Comparison of ENCODE assay signal across 14 cellular contexts in genomic region chr12:93707836-93708235, GRCh38. TPM values are rescaled to one million over a fixed set of nuclear protein-coding genes. Genes with fewer than 3 reads are reported as not detected.
DNase-seq lines count a peak whose midpoint lies in the region; TF ChIP-seq lines count a peak whose summit lies in the region.
"Had no signal": no experiment of that assay in that cellular context is flagged by ENCODE, and none has a peak within 500 bp of the region (broad histone marks: within the 10 kb centered on the region; RNA-seq: fewer than 3 reads in every experiment).

No MANE protein-coding gene starts in this region.

- H3K36me3 ChIP-seq in brain microvascular endothelial cell (replicated peaks) (no peaks in the 10 kb centered on the region), osteoblast (ENCODE audit: insufficient read depth, low read length) (no peaks in the 10 kb centered on the region), A673 (ENCODE audit: insufficient read depth, low read length, poor library complexity, severe bottlenecking) (no peaks in the 10 kb centered on the region)
- H3K36me3 ChIP-seq: SJSA1 had no signal

- TF ChIP-seq CTCF in brain microvascular endothelial cell (IDR thresholded peaks at IDR 0.05; ENCODE audit: low read depth, low read length, missing control alignments), result no peak
- TF ChIP-seq CTCF in osteoblast (IDR thresholded peaks at IDR 0.05; ENCODE audit: extremely low read depth, low read depth, low read length), result no peak
- TF ChIP-seq CTCF in A673 (conservative IDR thresholded peaks at IDR 0.05; ENCODE audit: low read depth, low read length), result no peak

- in situ Hi-C loops in brain microvascular endothelial cell (cut with HindIII; ENCODE audit: low pct_ligation_motif_present, low sequenced_read_pairs), result no loop called here

- BruUV-seq in A673 (replicated peaks; lab: Mats Ljungman, UMichigan), result no TSS peak

- no peak overlapping the region for H3K4me2 ChIP-seq in osteoblast (ENCODE audit: insufficient read depth, low read length)

- no peak overlapping the region for H3K27ac ChIP-seq in brain microvascular endothelial cell
- peak overlapping the region; percentile 60 for H3K27ac ChIP-seq in osteoblast (ENCODE audit: low read depth, low read length)
- H3K27ac ChIP-seq in caudate nucleus (ENCODE audit: low read depth, low read length), result no peak overlapping the region
- H3K27ac ChIP-seq in A673 (ENCODE audit: low read depth, low read length, poor library complexity, severe bottlenecking), result no peak overlapping the region
- H3K27ac ChIP-seq: C4-2B, SJSA1 had no signal

- CTCF ChIA-PET in A673 (lab: Charles Lee), result no interaction called here

- no peak overlapping the region for H2AFZ ChIP-seq in osteoblast (ENCODE audit: low read length)

- H4K20me1 ChIP-seq in osteoblast (ENCODE audit: insufficient read depth, low read length), result no peaks in the 10 kb centered on the region

- H3K4me3 ChIP-seq in brain microvascular endothelial cell (ENCODE audit: low read depth, low read length), result no peak overlapping the region
- H3K4me3 ChIP-seq in osteoblast (ENCODE audit: insufficient read depth, low read length), result no peak overlapping the region
- no peak overlapping the region for H3K4me3 ChIP-seq in A673 (ENCODE audit: low read depth, low read length, poor library complexity, severe bottlenecking)
- H3K4me3 ChIP-seq: MG63, SJSA1 had no signal

- H3K27me3 ChIP-seq in brain microvascular endothelial cell (replicated peaks) (no peaks in the 10 kb centered on the region), osteoblast (ENCODE audit: insufficient read depth, low read length) (no peaks in the 10 kb centered on the region), A673 (replicated peaks; ENCODE audit: insufficient read depth, low read depth, low read length, poor library complexity) (no peaks in the 10 kb centered on the region)
- H3K27me3 ChIP-seq: MG63, SJSA1 had no signal

- peaks cover 7% of the 10 kb centered on the region for H3K9me3 ChIP-seq in osteoblast (ENCODE audit: low read depth, low read length)
- H3K9me3 ChIP-seq in A673 (ENCODE audit: low read depth, low read length, poor library complexity, severe bottlenecking), result peaks cover 11% of the 10 kb centered on the region

- intact Hi-C loops in A673 (cut with micrococcal nuclease; ENCODE audit: unreplicated experiment), result no loop called here

- DNase-seq in EL (peak; percentile 86), NCI-H226 (peak; percentile 89), brain microvascular endothelial cell (peak; percentile 24), osteoblast (ENCODE audit: insufficient read length, low spot score, missing footprints) (peak; percentile 52), caudate nucleus (lab: John Stamatoyannopoulos, UW) (no peak), A673 (ENCODE audit: low spot score) (no peak)
- DNase-seq in stimulated activated CD4-positive, alpha-beta T cell treated with anti-CD3 and anti-CD28 coated beads, Interleukin-2, amount 100 ng/mL, for 48 hours, result no peak
- DNase-seq in activated CD4-positive, alpha-beta T cell treated with anti-CD3 and anti-CD28 coated beads, Interleukin-2, amount 50 U/mL, for 4 hours, result no peak
- DNase-seq: activated gamma-delta T cell, glutamatergic neuron, MG63, NCI-H2081 had no signal

- H3K4me1 ChIP-seq in osteoblast (ENCODE audit: insufficient read depth, low read length), result peaks cover 23% of the 10 kb centered on the region
- no peaks in the 10 kb centered on the region for H3K4me1 ChIP-seq in A673 (ENCODE audit: insufficient read depth, low read length, poor library complexity, severe bottlenecking)

- POLR2A ChIA-PET in A673 (lab: Charles Lee; ENCODE audit: low non-redundant PET), result no interaction called here

- no peaks in the 10 kb centered on the region for H3K79me2 ChIP-seq in osteoblast (ENCODE audit: insufficient read depth, low read length)

RNA-seq across cellular contexts. Expression of gene CRADD, which starts 30.7 kb away (rescaled TPM):
- total RNA-seq in osteoblast, result 15.3 and 15.6 TPM in 2 replicates
- total RNA-seq in A673 (2021), result 9.1 and 9.4 TPM in 2 replicates

Comparison
In these comparisons a context has a peak if more than half of its experiments do, and no peak if none do; other contexts are left out.
1. DNase-seq: peak in EL (single experiment), NCI-H226 (single experiment), brain microvascular endothelial cell (single experiment) and osteoblast (single experiment); none in stimulated activated CD4-positive, alpha-beta T cell treated with anti-CD3 and anti-CD28 coated beads, Interleukin-2, amount 100 ng/mL, for 48 hours (0 of 2), caudate nucleus (0 of 61), A673 (single experiment) and activated CD4-positive, alpha-beta T cell treated with anti-CD3 and anti-CD28 coated beads, Interleukin-2, amount 50 U/mL, for 4 hours (0 of 2).